ENCODE assay signal across 1 cellular context in the genomic region with DNA sequence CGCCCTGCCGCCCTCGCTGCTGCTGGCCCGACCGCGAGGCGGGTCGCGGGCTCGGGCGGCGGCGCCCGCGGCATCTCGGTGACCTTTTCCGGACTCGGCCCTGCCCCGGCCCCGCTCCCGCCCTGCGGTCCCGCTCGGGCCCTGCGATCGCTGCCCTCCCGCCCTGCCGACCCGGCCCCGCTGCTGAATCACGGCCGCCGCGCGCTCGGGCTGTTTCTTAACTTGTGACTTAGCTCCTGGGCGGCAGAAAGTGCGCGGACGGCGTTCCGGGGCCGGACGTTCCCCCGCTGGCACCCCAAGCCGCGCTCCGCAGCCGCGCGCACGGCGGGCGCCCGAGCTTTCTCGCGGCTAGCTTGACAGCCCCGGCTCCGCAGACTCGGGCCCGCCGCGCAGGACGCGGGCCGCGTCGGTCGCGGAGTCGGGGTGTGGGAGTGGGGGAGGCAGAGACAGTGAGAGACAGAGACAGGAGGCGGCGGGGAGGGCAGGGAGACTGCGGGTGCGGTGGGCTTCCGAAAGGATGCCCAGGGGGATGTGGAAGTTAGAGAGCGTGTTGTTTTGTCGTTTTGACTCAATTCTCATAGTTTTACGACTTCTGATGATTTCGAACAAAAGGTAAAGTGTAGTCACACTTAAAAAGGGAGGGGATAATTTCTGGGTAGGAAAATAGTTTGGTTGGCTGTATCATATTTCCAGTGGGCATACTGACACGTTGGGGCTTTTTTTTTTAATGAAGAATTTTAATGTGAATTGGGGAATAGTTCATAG.
TF ChIP-seq lines count a peak whose summit lies in the region.

No MANE protein-coding gene starts in this region.

TF ChIP-seq in K562, 482 proteins besides CTCF, POLR2A, EP300 and RAD21 (continued from another document and continues in another):
- TF ChIP-seq, protein P1, sequence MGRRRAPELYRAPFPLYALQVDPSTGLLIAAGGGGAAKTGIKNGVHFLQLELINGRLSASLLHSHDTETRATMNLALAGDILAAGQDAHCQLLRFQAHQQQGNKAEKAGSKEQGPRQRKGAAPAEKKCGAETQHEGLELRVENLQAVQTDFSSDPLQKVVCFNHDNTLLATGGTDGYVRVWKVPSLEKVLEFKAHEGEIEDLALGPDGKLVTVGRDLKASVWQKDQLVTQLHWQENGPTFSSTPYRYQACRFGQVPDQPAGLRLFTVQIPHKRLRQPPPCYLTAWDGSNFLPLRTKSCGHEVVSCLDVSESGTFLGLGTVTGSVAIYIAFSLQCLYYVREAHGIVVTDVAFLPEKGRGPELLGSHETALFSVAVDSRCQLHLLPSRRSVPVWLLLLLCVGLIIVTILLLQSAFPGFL (CRISPR knock-in tag; IDR thresholded peaks at IDR 0.05), result no peak
- TF ChIP-seq ZNF12 (CRISPR knock-in tag; IDR thresholded peaks at IDR 0.05) (0 out of 2 replicates have a peak, but pooled peaks have one; percentile 66), DLX4 (CRISPR knock-in tag; IDR thresholded peaks at IDR 0.05) (no peak), CHD2 (IDR thresholded peaks at IDR 0.05; ENCODE audit: low read depth, low read length) (no peak), SAFB (IDR thresholded peaks at IDR 0.05; ENCODE audit: borderline replicate concordance, low read depth, low read length) (0 out of 2 replicates have a peak, but pooled peaks have one; percentile 57), SRSF1 (IDR thresholded peaks at IDR 0.05; ENCODE audit: low read depth, low read length) (no peak), PTRF (tag; IDR thresholded peaks at IDR 0.05) (no peak), ZZZ3 (IDR thresholded peaks at IDR 0.05) (no peak), ZNF75A (CRISPR knock-in tag; IDR thresholded peaks at IDR 0.05) (no peak), RBBP5 (IDR thresholded peaks at IDR 0.05; ENCODE audit: borderline replicate concordance, insufficient read depth, low read length, poor library complexity, severe bottlenecking) (peak; percentile 94), FOXP1 (CRISPR knock-in tag; IDR thresholded peaks at IDR 0.05) (no peak), CSDE1 (IDR thresholded peaks at IDR 0.05) (no peak), ZFX (CRISPR knock-in tag; IDR thresholded peaks at IDR 0.05) (peak; percentile 48; the same call in 1 of the 2 replicates), POLR2G (IDR thresholded peaks at IDR 0.05; ENCODE audit: low read depth, low read length) (peak; percentile 38; the same call in 1 of the 2 replicates), KLF13 (tag; IDR thresholded peaks at IDR 0.05; ENCODE audit: borderline replicate concordance, low read depth) (no peak), DMBX1 (CRISPR knock-in tag; IDR thresholded peaks at IDR 0.05; ENCODE audit: borderline replicate concordance) (no peak), NRF1 (conservative IDR thresholded peaks at IDR 0.05 in 1 of 2, IDR thresholded peaks at IDR 0.05 in 1 of 2) (peak; percentile 31 to 34; a peak in 3 of 4 replicates), HDAC6 (IDR thresholded peaks at IDR 0.05; ENCODE audit: low read depth, low read length) (no peak), TFE3 (CRISPR knock-in tag; IDR thresholded peaks at IDR 0.05) (no peak), XRCC4 (IDR thresholded peaks at IDR 0.05; ENCODE audit: extremely low read depth, insufficient read depth, insufficient read length) (no peak), TAF1 (IDR thresholded peaks at IDR 0.05; ENCODE audit: control insufficient read depth, extremely low read depth, insufficient read depth, low read length, severe bottlenecking) (no peak), IFI16 (CRISPR knock-in tag; IDR thresholded peaks at IDR 0.05) (no peak), MECOM (CRISPR knock-in tag; IDR thresholded peaks at IDR 0.05) (no peak), ZNF384 (IDR thresholded peaks at IDR 0.05; ENCODE audit: low read depth, low read length) (no peak), ZBED1 (IDR thresholded peaks at IDR 0.05) (no peak), SRSF7 (optimal IDR thresholded peaks at IDR 0.05; ENCODE audit: low read depth, low read length) (no peak), SLC30A9 (CRISPR knock-in tag; IDR thresholded peaks at IDR 0.05) (no peak), NUFIP1 (IDR thresholded peaks at IDR 0.05; ENCODE audit: partially characterized antibody) (no peak), PHF8 (IDR thresholded peaks at IDR 0.05; ENCODE audit: borderline replicate concordance, low read length) (peak; percentile 50; the same call in 1 of the 2 replicates), HDAC3 (IDR thresholded peaks at IDR 0.05; ENCODE audit: borderline replicate concordance, partially characterized antibody) (no peak), SAFB2 (IDR thresholded peaks at IDR 0.05; ENCODE audit: borderline replicate concordance, low read depth, low read length, severe bottlenecking) (no peak), TOE1 (IDR thresholded peaks at IDR 0.05; ENCODE audit: borderline replicate concordance) (no peak), TOE1 (CRISPR knock-in tag; IDR thresholded peaks at IDR 0.05; ENCODE audit: borderline replicate concordance, low read depth) (no peak), TEAD4 (IDR thresholded peaks at IDR 0.05; ENCODE audit: low read length) (no peak), TEAD4 (CRISPR knock-in tag; IDR thresholded peaks at IDR 0.05; ENCODE audit: borderline replicate concordance) (no peak), ZKSCAN8 (CRISPR knock-in tag; IDR thresholded peaks at IDR 0.05) (no peak), CBX5 (IDR thresholded peaks at IDR 0.05; ENCODE audit: borderline replicate concordance, low read depth) (no peak), MAZ (CRISPR knock-in tag; conservative IDR thresholded peaks at IDR 0.05 in 1 of 2, IDR thresholded peaks at IDR 0.05 in 1 of 2) (0 out of 4 replicates have a peak, but pooled peaks of 1 of the 2 experiments have one; percentile 7), ZSCAN29 (IDR thresholded peaks at IDR 0.05) (no peak), ARNT (IDR thresholded peaks at IDR 0.05) (no peak), EZH2 (IDR thresholded peaks at IDR 0.05; ENCODE audit: borderline replicate concordance, low read depth, low read length) (no peak), MAFF (IDR thresholded peaks at IDR 0.05; ENCODE audit: low read length) (no peak)
- TF ChIP-seq, protein P2, sequence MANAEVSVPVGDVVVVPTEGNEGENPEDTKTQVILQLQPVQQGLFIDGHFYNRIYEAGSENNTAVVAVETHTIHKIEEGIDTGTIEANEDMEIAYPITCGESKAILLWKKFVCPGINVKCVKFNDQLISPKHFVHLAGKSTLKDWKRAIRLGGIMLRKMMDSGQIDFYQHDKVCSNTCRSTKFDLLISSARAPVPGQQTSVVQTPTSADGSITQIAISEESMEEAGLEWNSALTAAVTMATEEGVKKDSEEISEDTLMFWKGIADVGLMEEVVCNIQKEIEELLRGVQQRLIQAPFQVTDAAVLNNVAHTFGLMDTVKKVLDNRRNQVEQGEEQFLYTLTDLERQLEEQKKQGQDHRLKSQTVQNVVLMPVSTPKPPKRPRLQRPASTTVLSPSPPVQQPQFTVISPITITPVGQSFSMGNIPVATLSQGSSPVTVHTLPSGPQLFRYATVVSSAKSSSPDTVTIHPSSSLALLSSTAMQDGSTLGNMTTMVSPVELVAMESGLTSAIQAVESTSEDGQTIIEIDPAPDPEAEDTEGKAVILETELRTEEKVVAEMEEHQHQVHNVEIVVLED (CRISPR knock-in tag; IDR thresholded peaks at IDR 0.05), result no peak
- TF ChIP-seq, protein P3, sequence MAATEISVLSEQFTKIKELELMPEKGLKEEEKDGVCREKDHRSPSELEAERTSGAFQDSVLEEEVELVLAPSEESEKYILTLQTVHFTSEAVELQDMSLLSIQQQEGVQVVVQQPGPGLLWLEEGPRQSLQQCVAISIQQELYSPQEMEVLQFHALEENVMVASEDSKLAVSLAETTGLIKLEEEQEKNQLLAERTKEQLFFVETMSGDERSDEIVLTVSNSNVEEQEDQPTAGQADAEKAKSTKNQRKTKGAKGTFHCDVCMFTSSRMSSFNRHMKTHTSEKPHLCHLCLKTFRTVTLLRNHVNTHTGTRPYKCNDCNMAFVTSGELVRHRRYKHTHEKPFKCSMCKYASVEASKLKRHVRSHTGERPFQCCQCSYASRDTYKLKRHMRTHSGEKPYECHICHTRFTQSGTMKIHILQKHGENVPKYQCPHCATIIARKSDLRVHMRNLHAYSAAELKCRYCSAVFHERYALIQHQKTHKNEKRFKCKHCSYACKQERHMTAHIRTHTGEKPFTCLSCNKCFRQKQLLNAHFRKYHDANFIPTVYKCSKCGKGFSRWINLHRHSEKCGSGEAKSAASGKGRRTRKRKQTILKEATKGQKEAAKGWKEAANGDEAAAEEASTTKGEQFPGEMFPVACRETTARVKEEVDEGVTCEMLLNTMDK (IDR thresholded peaks at IDR 0.05; ENCODE audit: borderline replicate concordance, insufficient read depth, low read depth, low read length, poor library complexity, severe bottlenecking), result no peak
- TF ChIP-seq, protein P4, sequence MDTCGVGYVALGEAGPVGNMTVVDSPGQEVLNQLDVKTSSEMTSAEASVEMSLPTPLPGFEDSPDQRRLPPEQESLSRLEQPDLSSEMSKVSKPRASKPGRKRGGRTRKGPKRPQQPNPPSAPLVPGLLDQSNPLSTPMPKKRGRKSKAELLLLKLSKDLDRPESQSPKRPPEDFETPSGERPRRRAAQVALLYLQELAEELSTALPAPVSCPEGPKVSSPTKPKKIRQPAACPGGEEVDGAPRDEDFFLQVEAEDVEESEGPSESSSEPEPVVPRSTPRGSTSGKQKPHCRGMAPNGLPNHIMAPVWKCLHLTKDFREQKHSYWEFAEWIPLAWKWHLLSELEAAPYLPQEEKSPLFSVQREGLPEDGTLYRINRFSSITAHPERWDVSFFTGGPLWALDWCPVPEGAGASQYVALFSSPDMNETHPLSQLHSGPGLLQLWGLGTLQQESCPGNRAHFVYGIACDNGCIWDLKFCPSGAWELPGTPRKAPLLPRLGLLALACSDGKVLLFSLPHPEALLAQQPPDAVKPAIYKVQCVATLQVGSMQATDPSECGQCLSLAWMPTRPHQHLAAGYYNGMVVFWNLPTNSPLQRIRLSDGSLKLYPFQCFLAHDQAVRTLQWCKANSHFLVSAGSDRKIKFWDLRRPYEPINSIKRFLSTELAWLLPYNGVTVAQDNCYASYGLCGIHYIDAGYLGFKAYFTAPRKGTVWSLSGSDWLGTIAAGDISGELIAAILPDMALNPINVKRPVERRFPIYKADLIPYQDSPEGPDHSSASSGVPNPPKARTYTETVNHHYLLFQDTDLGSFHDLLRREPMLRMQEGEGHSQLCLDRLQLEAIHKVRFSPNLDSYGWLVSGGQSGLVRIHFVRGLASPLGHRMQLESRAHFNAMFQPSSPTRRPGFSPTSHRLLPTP (IDR thresholded peaks at IDR 0.05; ENCODE audit: borderline replicate concordance, extremely low read depth, insufficient read length), result no peak
- TF ChIP-seq, protein P5, sequence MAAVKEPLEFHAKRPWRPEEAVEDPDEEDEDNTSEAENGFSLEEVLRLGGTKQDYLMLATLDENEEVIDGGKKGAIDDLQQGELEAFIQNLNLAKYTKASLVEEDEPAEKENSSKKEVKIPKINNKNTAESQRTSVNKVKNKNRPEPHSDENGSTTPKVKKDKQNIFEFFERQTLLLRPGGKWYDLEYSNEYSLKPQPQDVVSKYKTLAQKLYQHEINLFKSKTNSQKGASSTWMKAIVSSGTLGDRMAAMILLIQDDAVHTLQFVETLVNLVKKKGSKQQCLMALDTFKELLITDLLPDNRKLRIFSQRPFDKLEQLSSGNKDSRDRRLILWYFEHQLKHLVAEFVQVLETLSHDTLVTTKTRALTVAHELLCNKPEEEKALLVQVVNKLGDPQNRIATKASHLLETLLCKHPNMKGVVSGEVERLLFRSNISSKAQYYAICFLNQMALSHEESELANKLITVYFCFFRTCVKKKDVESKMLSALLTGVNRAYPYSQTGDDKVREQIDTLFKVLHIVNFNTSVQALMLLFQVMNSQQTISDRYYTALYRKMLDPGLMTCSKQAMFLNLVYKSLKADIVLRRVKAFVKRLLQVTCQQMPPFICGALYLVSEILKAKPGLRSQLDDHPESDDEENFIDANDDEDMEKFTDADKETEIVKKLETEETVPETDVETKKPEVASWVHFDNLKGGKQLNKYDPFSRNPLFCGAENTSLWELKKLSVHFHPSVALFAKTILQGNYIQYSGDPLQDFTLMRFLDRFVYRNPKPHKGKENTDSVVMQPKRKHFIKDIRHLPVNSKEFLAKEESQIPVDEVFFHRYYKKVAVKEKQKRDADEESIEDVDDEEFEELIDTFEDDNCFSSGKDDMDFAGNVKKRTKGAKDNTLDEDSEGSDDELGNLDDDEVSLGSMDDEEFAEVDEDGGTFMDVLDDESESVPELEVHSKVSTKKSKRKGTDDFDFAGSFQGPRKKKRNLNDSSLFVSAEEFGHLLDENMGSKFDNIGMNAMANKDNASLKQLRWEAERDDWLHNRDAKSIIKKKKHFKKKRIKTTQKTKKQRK (IDR thresholded peaks at IDR 0.05; ENCODE audit: borderline replicate concordance, low read depth, low read length), result no peak
- TF ChIP-seq, protein P6, sequence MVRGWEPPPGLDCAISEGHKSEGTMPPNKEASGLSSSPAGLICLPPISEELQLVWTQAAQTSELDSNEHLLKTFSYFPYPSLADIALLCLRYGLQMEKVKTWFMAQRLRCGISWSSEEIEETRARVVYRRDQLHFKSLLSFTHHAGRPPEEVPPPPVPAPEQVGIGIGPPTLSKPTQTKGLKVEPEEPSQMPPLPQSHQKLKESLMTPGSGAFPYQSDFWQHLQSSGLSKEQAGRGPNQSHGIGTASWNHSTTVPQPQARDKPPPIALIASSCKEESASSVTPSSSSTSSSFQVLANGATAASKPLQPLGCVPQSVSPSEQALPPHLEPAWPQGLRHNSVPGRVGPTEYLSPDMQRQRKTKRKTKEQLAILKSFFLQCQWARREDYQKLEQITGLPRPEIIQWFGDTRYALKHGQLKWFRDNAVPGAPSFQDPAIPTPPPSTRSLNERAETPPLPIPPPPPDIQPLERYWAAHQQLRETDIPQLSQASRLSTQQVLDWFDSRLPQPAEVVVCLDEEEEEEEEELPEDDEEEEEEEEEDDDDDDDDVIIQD (CRISPR knock-in tag; IDR thresholded peaks at IDR 0.05), result no peak
- TF ChIP-seq, protein P7, sequence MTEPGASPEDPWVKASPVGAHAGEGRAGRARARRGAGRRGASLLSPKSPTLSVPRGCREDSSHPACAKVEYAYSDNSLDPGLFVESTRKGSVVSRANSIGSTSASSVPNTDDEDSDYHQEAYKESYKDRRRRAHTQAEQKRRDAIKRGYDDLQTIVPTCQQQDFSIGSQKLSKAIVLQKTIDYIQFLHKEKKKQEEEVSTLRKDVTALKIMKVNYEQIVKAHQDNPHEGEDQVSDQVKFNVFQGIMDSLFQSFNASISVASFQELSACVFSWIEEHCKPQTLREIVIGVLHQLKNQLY (CRISPR knock-in tag; conservative IDR thresholded peaks at IDR 0.05), result no peak
